In the genomic region with DNA sequence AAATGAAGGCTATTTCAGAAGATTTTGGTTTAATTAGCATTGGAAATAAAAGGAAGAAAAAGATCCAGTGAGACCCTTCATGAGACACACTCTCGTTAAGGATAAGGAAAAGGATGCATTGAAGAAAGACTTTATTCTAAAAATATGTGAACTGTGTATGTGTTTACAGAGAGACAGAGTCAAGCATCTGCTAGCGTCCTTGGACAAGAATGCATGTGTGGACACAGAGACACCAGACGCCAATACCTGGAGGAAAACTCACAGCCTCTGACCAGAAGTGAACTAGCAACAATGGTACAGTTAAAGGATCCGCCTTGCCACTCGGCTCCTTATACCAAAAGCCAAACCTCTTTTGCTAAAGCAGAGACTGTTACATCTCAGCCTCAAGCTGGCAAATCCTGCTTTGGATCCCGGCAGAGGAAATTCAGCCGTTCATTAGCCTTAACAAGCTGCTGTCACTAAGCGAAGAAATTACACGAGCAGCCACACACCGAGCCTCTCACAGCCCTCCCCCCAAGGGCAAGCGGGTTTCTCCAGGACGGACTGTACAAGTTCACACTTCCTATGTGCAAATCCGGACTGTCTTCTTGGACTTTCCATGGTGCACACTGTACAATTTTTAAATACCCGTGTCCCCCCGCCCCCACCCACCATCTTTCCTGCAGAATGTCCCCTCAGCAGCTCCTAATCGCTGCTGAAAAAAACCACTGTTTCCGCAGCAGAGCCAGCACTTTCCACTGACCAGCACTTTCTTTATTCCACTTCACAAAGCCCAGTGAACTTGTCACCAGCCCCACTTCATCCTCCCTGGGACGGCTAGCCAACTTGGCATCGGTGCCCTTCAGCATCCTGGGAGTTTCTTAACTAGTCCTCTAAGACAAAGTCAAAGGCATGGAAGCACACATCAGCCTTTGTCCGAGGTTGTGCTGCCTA, we compare ENCODE assay signal across 8 cellular contexts. TPM values are rescaled to one million over a fixed set of nuclear protein-coding genes. Genes with fewer than 3 reads are reported as not detected.
DNase-seq lines count a peak whose midpoint lies in the region; ATAC-seq, FAIRE-seq and TF ChIP-seq lines count a peak whose summit lies in the region.

No MANE protein-coding gene starts in this region.

- peak overlapping the region; percentile 92 for H3K4me2 ChIP-seq in PC-9

- POLR2A ChIA-PET in PC-9 (lab: Charles Lee; ENCODE audit: unreplicated experiment) = interaction anchor here (0.6 kb wide), 2 partner anchors 171 to 628 kb away, joined by 3 to 5 read pairs; no protein-coding TSS in a partner anchor

- peak overlapping the region; percentile 49; the same call in 1 of the 2 replicates for H2AFZ ChIP-seq in PC-9

- H4K20me1 ChIP-seq in PC-9 (ENCODE audit: insufficient read depth) = no peaks in the 10 kb centered on the region

- H3K9me3 ChIP-seq in PC-9 (ENCODE audit: insufficient read depth, low read depth) = no peaks in the 10 kb centered on the region
- H3K9me3 ChIP-seq in small intestine (ENCODE audit: control insufficient read depth, low read depth) = no peaks in the 10 kb centered on the region

- TF ChIP-seq CTCF in PC-9 (conservative IDR thresholded peaks at IDR 0.05) (no peak), kidney epithelial cell (IDR thresholded peaks at IDR 0.05; ENCODE audit: insufficient read depth, low read length, poor library complexity, severe bottlenecking) (no peak)

- peak; percentile 38 for DNase-seq in NCI-H2107 treated with DMSO at 0.1 percent for 48 hours (lab: John Stamatoyannopoulos, UW; ENCODE audit: unreplicated experiment)
- DNase-seq in NCI-H2107 (lab: John Stamatoyannopoulos, UW) = no peak
- peak; percentile 7 to 35 for DNase-seq in PC-9
- peak; percentile 79 for DNase-seq in cerebellar cortex (ENCODE audit: low spot score)
- DNase-seq in kidney epithelial cell (ENCODE audit: low read depth) = no peak
- DNase-seq in small intestine = peak; percentile 50
- DNase-seq in COLO829 (ENCODE audit: low spot score) = no peak

- ATAC-seq in GM21390 (IDR thresholded peaks at IDR 0.05; ENCODE audit: unreplicated experiment) = no peak

- H3K27ac ChIP-seq in PC-9 (peak overlapping the region; percentile 84), small intestine (ENCODE audit: low read depth in 1 of 2, low read length in 1 of 2) (peak overlapping the region; percentile 25 to 93)

- H3K79me2 ChIP-seq in PC-9 (ENCODE audit: low read depth) = peaks cover 56% of the 10 kb centered on the region

- H3K4me1 ChIP-seq in PC-9 (replicated peaks; ENCODE audit: insufficient read depth) (peaks cover 29% of the 10 kb centered on the region), small intestine (ENCODE audit: control insufficient read depth in 2 of 2, insufficient read depth in 1 of 2, low read depth in 1 of 2, low read length in 1 of 2) (peaks cover 0 to 10% of the 10 kb centered on the region in 2 donors)

- intact Hi-C loops in PC-9 (cut with micrococcal nuclease; ENCODE audit: unreplicated experiment) = loop anchor here (1.0 kb wide), 1 partner anchor 231 kb away; no protein-coding TSS in a partner anchor

- H3F3A ChIP-seq in PC-9 (ENCODE audit: insufficient read depth, low read depth) = peaks cover 21% of the 10 kb centered on the region; the same call in 1 of the 2 replicates

- no TSS peak for BruUV-seq in PC-9 (replicated peaks; lab: Mats Ljungman, UMichigan)

- H3K27me3 ChIP-seq in PC-9 (ENCODE audit: insufficient read depth, low read depth) = no peaks in the 10 kb centered on the region
- no peaks in the 10 kb centered on the region for H3K27me3 ChIP-seq in kidney epithelial cell (ENCODE audit: control insufficient read depth, insufficient read depth, low read length)
- H3K27me3 ChIP-seq in small intestine (ENCODE audit: control insufficient read depth in 2 of 2, insufficient read depth in 2 of 2, low read length in 2 of 2) = no peaks in the 10 kb centered on the region

- FAIRE-seq in small intestine (lab: Jason Lieb, UNC) = no peak

- no peaks in the 10 kb centered on the region for H3K9me2 ChIP-seq in PC-9 (ENCODE audit: insufficient read depth)

- CTCF ChIA-PET in PC-9 (lab: Charles Lee) = no interaction called here

- no peaks in the 10 kb centered on the region for H3K36me3 ChIP-seq in PC-9 (ENCODE audit: low read depth)
- no peaks in the 10 kb centered on the region for H3K36me3 ChIP-seq in kidney epithelial cell (ENCODE audit: control insufficient read depth, insufficient read depth, low read length)
- no peaks in the 10 kb centered on the region for H3K36me3 ChIP-seq in small intestine (ENCODE audit: control insufficient read depth in 2 of 2, insufficient read depth in 2 of 2, low read length in 2 of 2)

- H3K4me3 ChIP-seq in PC-9 = peak overlapping the region; percentile 87
- H3K4me3 ChIP-seq in kidney epithelial cell (ENCODE audit: low read depth, low read length) = peak overlapping the region; percentile 78
- H3K4me3 ChIP-seq in small intestine (ENCODE audit: low read depth in 1 of 2, low read length in 2 of 2) = peak overlapping the region; percentile 58 to 68

- WGBS in small intestine, 3 donors = 2 to 6% (median 2%) methylated on average over 20 of the region's 20 CpGs

RNA-seq across cellular contexts. Expression of a gene that starts 1.7 kb away (rescaled TPM):
- total RNA-seq in PC-9 (2021) (12.5 and 20.0 TPM in 2 replicates), kidney epithelial cell (58.2 and 58.7 TPM in 2 replicates)
- 1 to 10 TPM; 1.1 to 10.0 (median 8.1) TPM for polyA plus RNA-seq in small intestine

Comparison
In these comparisons a context has a peak if more than half of its experiments do, and no peak if none do; other contexts are left out.
1. DNase-seq: peak in NCI-H2107 treated with DMSO at 0.1 percent for 48 hours (single experiment), PC-9 (2 of 2), cerebellar cortex (single experiment) and small intestine (single experiment); none in NCI-H2107 (single experiment), kidney epithelial cell (single experiment) and COLO829 (single experiment).
2. Peak in every context shown above with its lines, with median percentiles within 50 percentile points of each other: H3K4me3 ChIP-seq.